16 cellular contexts compared by ENCODE assay signal in genomic region chr7:74449144-74449543, GRCh38. TPM values are rescaled to one million over a fixed set of nuclear protein-coding genes. Genes with fewer than 3 reads are reported as not detected.
"Had no signal": no experiment of that assay in that cellular context is flagged by ENCODE, and none has a peak within 500 bp of the region (broad histone marks: within the 10 kb centered on the region; RNA-seq: fewer than 3 reads in every experiment).

No MANE protein-coding gene starts in this region.

- H3K4me3 ChIP-seq: colonic mucosa, left ventricle myocardium inferior, lower lobe of right lung, sigmoid colon, skin epidermis, tibial artery, upper lobe of right lung, vagina had no signal

- H3K27me3 ChIP-seq: colonic mucosa, foreskin keratinocyte, sigmoid colon, tibial artery, upper lobe of right lung, vagina had no signal

- H3K9me3 Mint-ChIP-seq: memory B cell; mesothelial cell of epicardium; natural killer cell treated with Interleukin-12 subunit alpha and Interleukin-12 subunit beta and Interleukin-15 and Interleukin-18, amount 100 ng/mL, for 72 hours had no signal

- H3K4me1 ChIP-seq: colonic mucosa had no signal

- H3K4me3 Mint-ChIP-seq: endodermal cell; memory B cell; mesothelial cell of epicardium; natural killer cell treated with Interleukin-12 subunit alpha and Interleukin-12 subunit beta and Interleukin-15 and Interleukin-18, amount 100 ng/mL, for 72 hours had no signal

- H3K27ac Mint-ChIP-seq: endodermal cell; memory B cell; mesothelial cell of epicardium; natural killer cell treated with Interleukin-12 subunit alpha and Interleukin-12 subunit beta and Interleukin-15 and Interleukin-18, amount 100 ng/mL, for 72 hours had no signal

- H3K9me3 ChIP-seq: colonic mucosa, left ventricle myocardium inferior, lower lobe of right lung, neutrophil, sigmoid colon, tibial artery, upper lobe of right lung, vagina had no signal

- DNase-seq: foreskin keratinocyte, kidney, lower lobe of right lung, sigmoid colon, upper lobe of right lung had no signal

- H3K36me3 ChIP-seq: colonic mucosa, left ventricle myocardium inferior, lower lobe of right lung, neutrophil, sigmoid colon, tibial artery, upper lobe of right lung, vagina had no signal

- H3K36me3 Mint-ChIP-seq: memory B cell; mesothelial cell of epicardium; natural killer cell treated with Interleukin-12 subunit alpha and Interleukin-12 subunit beta and Interleukin-15 and Interleukin-18, amount 100 ng/mL, for 72 hours had no signal

- H3K4me1 Mint-ChIP-seq: endodermal cell had no signal

- ATAC-seq: foreskin keratinocyte; stimulated activated naive CD8-positive, alpha-beta T cell treated with anti-CD3 and anti-CD28 coated beads, Interleukin-15, Interleukin-2, amounts not matched to agents 100 U/mL and 50 U/mL, for 24 hours had no signal

- H3K27ac ChIP-seq: colonic mucosa, foreskin keratinocyte, left ventricle myocardium inferior, lower lobe of right lung, neutrophil, sigmoid colon, skin epidermis, tibial artery, upper lobe of right lung, vagina had no signal

RNA-seq across cellular contexts. Expression of gene GTF2IRD1, which starts 4.6 kb away (rescaled TPM):
- total RNA-seq: natural killer cell treated with Interleukin-12 subunit alpha and Interleukin-12 subunit beta and Interleukin-15 and Interleukin-18, amount 100 ng/mL, for 72 hours had no signal
